ENCODE assay signal across 9 cellular contexts in the genomic region with DNA sequence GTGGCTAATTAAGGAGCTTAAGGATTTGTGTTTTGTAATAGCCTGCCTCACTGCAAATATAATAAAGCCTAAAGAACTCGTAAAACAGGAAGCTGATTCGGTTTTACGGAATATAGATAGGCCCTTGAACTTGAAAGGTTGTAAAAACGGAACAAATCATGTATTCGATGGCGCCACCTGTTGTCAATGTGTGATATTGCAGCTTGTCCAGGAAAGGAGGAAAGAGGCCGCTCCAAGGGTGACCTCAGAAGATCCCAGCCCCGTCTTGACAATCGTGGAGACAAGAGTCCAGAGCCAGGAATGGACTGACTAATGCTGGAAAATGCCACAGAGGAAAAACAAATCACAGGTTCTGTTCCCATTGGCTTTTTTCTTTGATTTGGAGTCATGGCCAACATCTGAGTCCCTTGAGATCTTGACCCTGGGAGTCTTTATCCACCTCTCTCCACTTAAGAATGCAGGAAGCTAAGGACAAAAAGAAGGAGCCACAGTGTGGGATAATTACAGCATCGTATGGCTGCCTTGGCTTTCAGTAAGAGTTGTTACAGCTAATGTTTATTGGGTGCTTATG. TPM values are rescaled to one million over a fixed set of nuclear protein-coding genes. Genes with fewer than 3 reads are reported as not detected.
DNase-seq lines count a peak whose midpoint lies in the region; ATAC-seq and TF ChIP-seq lines count a peak whose summit lies in the region.
"Had no signal": no experiment of that assay in that cellular context is flagged by ENCODE, and none has a peak within 500 bp of the region (broad histone marks: within the 10 kb centered on the region; RNA-seq: fewer than 3 reads in every experiment).

No MANE protein-coding gene starts in this region.

- no peaks in the 10 kb centered on the region for H3K4me1 Mint-ChIP-seq in CD4-positive, alpha-beta memory T cell
- peaks cover 11 to 16% of the 10 kb centered on the region in 2 experiments; a peak in 3 of 4 replicates for H3K4me1 Mint-ChIP-seq in H9

- no peak overlapping the region for H3K4me3 ChIP-seq in CD4-positive, alpha-beta memory T cell (ENCODE audit: low read length in 2 of 2)
- H3K4me3 ChIP-seq in foreskin fibroblast (ENCODE audit: low read depth in 1 of 2, low read length in 2 of 2), result no peak overlapping the region
- H3K4me3 ChIP-seq: ovary had no signal

- no peak overlapping the region for H3K4me3 Mint-ChIP-seq in CD4-positive, alpha-beta memory T cell
- H3K4me3 Mint-ChIP-seq in H9, result no peak overlapping the region

- H4K8ac ChIP-seq in H9 (replicated peaks; ENCODE audit: insufficient read length, low read depth, low read length), result no peak overlapping the region

- no peaks in the 10 kb centered on the region for H3K79me2 ChIP-seq in H9 (ENCODE audit: insufficient read depth, low read length)

- H4K5ac ChIP-seq in H9 (ENCODE audit: insufficient read length, low read depth, low read length), result no peak overlapping the region

- H2BK12ac ChIP-seq in H9 (ENCODE audit: insufficient read length, low read depth, low read length), result no peak overlapping the region

- H4K20me1 ChIP-seq in H9 (ENCODE audit: control insufficient read depth, insufficient read depth, insufficient read length), result no peaks in the 10 kb centered on the region

- no peak overlapping the region for H3K9ac ChIP-seq in H9 (ENCODE audit: extremely low read depth, insufficient read length, low read length)

- peak in 4 of 5 donors; percentile 10 to 24 (median 14) for DNase-seq in CD4-positive, alpha-beta memory T cell
- DNase-seq in H9 (peak; percentile 69), NCI-H82 (lab: John Stamatoyannopoulos, UW) (peak; percentile 89), activated T-cell treated with anti-CD3 and anti-CD28 coated beads for 24 hours (ENCODE audit: low read depth) (peak; percentile 23), foreskin fibroblast (peak; percentile 35 to 79), non-pigmented ciliary epithelial cell (ENCODE audit: low read depth) (peak; percentile 9)

- intact Hi-C loops in CD4-positive, alpha-beta memory T cell (cut with micrococcal nuclease), result loop anchor here (2.0 kb wide), 1 partner anchor 180 kb away; no protein-coding TSS in a partner anchor

- no peak overlapping the region for H2AFZ ChIP-seq in H9 (ENCODE audit: low read length)

- no peak overlapping the region for H2BK15ac ChIP-seq in H9 (ENCODE audit: low read depth, low read length)

- no peak overlapping the region for H3K23ac ChIP-seq in H9 (ENCODE audit: insufficient read length, low read depth, low read length)

- H3K36me3 ChIP-seq in CD4-positive, alpha-beta memory T cell (ENCODE audit: insufficient read depth, low read length), result no peaks in the 10 kb centered on the region
- H3K36me3 ChIP-seq: ovary had no signal

- H3K27me3 ChIP-seq in CD4-positive, alpha-beta memory T cell (ENCODE audit: insufficient read depth, low read length), result no peaks in the 10 kb centered on the region
- H3K27me3 ChIP-seq in H9 (ENCODE audit: insufficient read depth, low read length), result no peaks in the 10 kb centered on the region; the same call in 1 of the 2 replicates
- H3K27me3 ChIP-seq: ovary had no signal

- ATAC-seq in HG03045 (IDR thresholded peaks at IDR 0.05; ENCODE audit: unreplicated experiment) (no peak), GM21390 (IDR thresholded peaks at IDR 0.05; ENCODE audit: unreplicated experiment) (no peak)

- no peak overlapping the region for H2BK120ac ChIP-seq in H9 (ENCODE audit: low read depth, low read length, poor library complexity, severe bottlenecking)

- no peak overlapping the region for H3T11ph ChIP-seq in H9 (ENCODE audit: low read length)

- no peak overlapping the region for H3K18ac ChIP-seq in H9 (ENCODE audit: insufficient read length, low read depth, low read length)

- H3K56ac ChIP-seq in H9 (ENCODE audit: insufficient read length, low read depth, low read length), result no peak overlapping the region

- no peaks in the 10 kb centered on the region for H3K9me3 Mint-ChIP-seq in CD4-positive, alpha-beta memory T cell
- H3K9me3 Mint-ChIP-seq in H9, result peaks cover 5 to 8% of the 10 kb centered on the region in 2 experiments; a peak in 3 of 5 replicates

- H3K4me2 ChIP-seq in H9 (ENCODE audit: insufficient read depth, insufficient read length, low read length), result no peak overlapping the region

- peaks cover 14 to 19% of the 10 kb centered on the region in 2 donors for H3K27me3 Mint-ChIP-seq in CD4-positive, alpha-beta memory T cell
- peaks cover 82% of the 10 kb centered on the region for H3K27me3 Mint-ChIP-seq in H9 (ENCODE audit: low read depth)

- no peak overlapping the region for H3K14ac ChIP-seq in H9 (ENCODE audit: insufficient read depth, low read length)

- no peak overlapping the region for H3K4ac ChIP-seq in H9 (ENCODE audit: low read depth, low read length)

- no peak overlapping the region for H2BK5ac ChIP-seq in H9 (ENCODE audit: insufficient read length, low read length)

- H3K27ac ChIP-seq in CD4-positive, alpha-beta memory T cell (ENCODE audit: low read depth, low read length), result no peak overlapping the region
- H3K27ac ChIP-seq in H9 (ENCODE audit: insufficient read length, low read depth, low read length), result no peak overlapping the region
- H3K27ac ChIP-seq: ovary had no signal

- H2BK20ac ChIP-seq in H9 (ENCODE audit: low read depth, low read length, poor library complexity, severe bottlenecking), result no peak overlapping the region

- CTCF ChIA-PET in CD4-positive, alpha-beta memory T cell (lab: Charles Lee; ENCODE audit: partially characterized antibody), result interaction anchor here (0.7 to 1.5 kb wide), 9 partner anchors 9 to 442 kb away, joined by 3 to 9 read pairs (median 3); no protein-coding TSS in a partner anchor

- H3K4me1 ChIP-seq in CD4-positive, alpha-beta memory T cell (ENCODE audit: insufficient read depth, low read length), result no peaks in the 10 kb centered on the region
- peaks cover 1% of the 10 kb centered on the region; the same call in 1 of the 2 replicates for H3K4me1 ChIP-seq in H9 (ENCODE audit: insufficient read depth, low read length)

- no peak overlapping the region for H2AK5ac ChIP-seq in H9 (ENCODE audit: insufficient read length, low read length)

- H3K23me2 ChIP-seq in H9 (ENCODE audit: insufficient read length, low read depth, low read length, poor library complexity, severe bottlenecking), result no peaks in the 10 kb centered on the region

- no peaks in the 10 kb centered on the region for H3K9me3 ChIP-seq in CD4-positive, alpha-beta memory T cell (ENCODE audit: control insufficient read depth in 1 of 2, low read length in 2 of 2)
- H3K9me3 ChIP-seq in H9 (ENCODE audit: control insufficient read depth, low read depth, low read length), result no peaks in the 10 kb centered on the region
- H3K9me3 ChIP-seq: ovary had no signal

- no peak overlapping the region for H4K91ac ChIP-seq in H9 (ENCODE audit: insufficient read length, low read depth, low read length)

- no peaks in the 10 kb centered on the region for H3K79me1 ChIP-seq in H9 (ENCODE audit: insufficient read depth, low read depth, low read length, poor library complexity, severe bottlenecking)

- no peaks in the 10 kb centered on the region for H3K36me3 Mint-ChIP-seq in CD4-positive, alpha-beta memory T cell
- peaks cover under 1 to 3% (median under 1%) of the 10 kb centered on the region in 3 experiments; a peak in 4 of 7 replicates for H3K36me3 Mint-ChIP-seq in H9 (ENCODE audit: insufficient read depth in 1 of 3, low read depth in 3 of 3)

- TF ChIP-seq CTCF in H9 (conservative IDR thresholded peaks at IDR 0.05) (peak; percentile 88), foreskin fibroblast (IDR thresholded peaks at IDR 0.05; ENCODE audit: low read depth, low read length) (peak; percentile 79)

- WGBS in H9 (ENCODE audit: extremely low coverage, insufficient read length, low lambda C conversion rate), result no CpG with 5 or more reads among the region's 10 CpGs

- no peak overlapping the region for H3K27ac Mint-ChIP-seq in CD4-positive, alpha-beta memory T cell
- no peak overlapping the region for H3K27ac Mint-ChIP-seq in H9

- POLR2A ChIA-PET in CD4-positive, alpha-beta memory T cell (lab: Charles Lee; ENCODE audit: partially characterized antibody), result no interaction called here

RNA-seq across cellular contexts. Expression of a gene that starts 7.0 kb away (rescaled TPM):
- not detected for total RNA-seq in CD4-positive, alpha-beta memory T cell
- not detected for polyA plus RNA-seq in CD4-positive, alpha-beta memory T cell
- 5.2 and 6.2 TPM in 2 replicates for total RNA-seq in H9 (2021)

Comparison
In these comparisons a context has a peak if more than half of its experiments do, and no peak if none do; other contexts are left out.
1. DNase-seq: peak in every context shown above with its lines; median percentile 89 in NCI-H82; 69 in H9; 57 in foreskin fibroblast; 23 in activated T-cell treated with anti-CD3 and anti-CD28 coated beads for 24 hours; 14 in CD4-positive, alpha-beta memory T cell; 9 in non-pigmented ciliary epithelial cell.